18 cellular contexts compared by ENCODE assay signal in the genomic region with DNA sequence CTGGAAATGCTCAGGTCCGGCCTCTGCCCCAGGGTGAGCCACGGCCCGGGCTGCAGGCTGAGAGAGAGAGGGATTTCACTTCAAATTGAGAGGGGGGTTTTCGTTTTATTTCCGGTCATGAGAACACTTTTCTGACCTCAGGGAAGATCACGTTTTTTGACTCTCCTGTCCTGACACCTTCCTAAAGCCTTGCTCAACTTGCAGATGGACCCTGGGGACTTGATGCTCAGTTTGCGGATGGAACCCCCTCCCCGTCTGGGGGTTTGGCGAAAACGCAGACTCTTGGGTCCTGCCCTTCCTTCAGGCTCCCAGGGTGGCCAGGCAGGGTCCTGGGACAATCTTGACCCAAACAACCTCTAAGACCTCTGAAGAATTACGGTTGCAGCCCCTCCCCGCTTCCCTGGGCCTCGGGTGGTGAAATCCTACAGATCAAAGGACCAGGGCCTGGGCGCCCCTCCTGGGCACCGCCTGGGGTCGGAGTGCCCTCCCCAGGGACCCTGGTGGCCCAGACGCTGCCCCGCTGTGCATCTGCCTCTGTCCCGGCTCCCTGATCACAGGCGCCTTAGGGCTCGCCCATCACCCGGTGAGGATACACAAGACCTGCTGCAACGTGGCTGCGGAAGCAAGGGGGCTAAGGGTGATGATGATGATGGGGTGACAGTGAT.
"Had no signal": no experiment of that assay in that cellular context is flagged by ENCODE, and none has a peak within 500 bp of the region (broad histone marks: within the 10 kb centered on the region; RNA-seq: fewer than 3 reads in every experiment).

No MANE protein-coding gene starts in this region.

- H3K36me3 ChIP-seq: cardiac muscle cell, heart left ventricle, left ventricle myocardium inferior, pancreas, tibial artery, vagina had no signal

- H3K27me3 Mint-ChIP-seq: activated CD4-positive, alpha-beta memory T cell treated with anti-CD3 and anti-CD28 coated beads for 36 hours; activated naive CD8-positive, alpha-beta T cell treated with anti-CD3 and anti-CD28 coated beads for 36 hours had no signal

- H3K4me1 Mint-ChIP-seq: activated naive CD8-positive, alpha-beta T cell treated with anti-CD3 and anti-CD28 coated beads for 36 hours; WTC11 had no signal

- H3K4me3 ChIP-seq: cardiac muscle cell, mucosa of descending colon, pancreas, tibial artery, vagina had no signal

- H3K4me3 Mint-ChIP-seq: activated CD4-positive, alpha-beta memory T cell treated with anti-CD3 and anti-CD28 coated beads for 36 hours; activated naive CD8-positive, alpha-beta T cell treated with anti-CD3 and anti-CD28 coated beads for 36 hours; naive B cell; WTC11 had no signal

- H3K4me1 ChIP-seq: tibial artery, vagina had no signal

- H3K27ac ChIP-seq: cardiac muscle cell, heart left ventricle, left ventricle myocardium inferior, pancreas, tibial artery, vagina had no signal

- DNase-seq: activated CD4-positive, alpha-beta memory T cell treated with anti-CD3 and anti-CD28 coated beads for 36 hours; activated CD4-positive, alpha-beta T cell treated with anti-CD3 and anti-CD28 coated beads for 4 hours; activated naive CD8-positive, alpha-beta T cell treated with anti-CD3 and anti-CD28 coated beads for 36 hours; amniotic stem cell; left ventricle myocardium inferior; mammary epithelial cell; mucosa of descending colon; naive B cell; stimulated activated CD4-positive, alpha-beta T cell treated with anti-CD3 and anti-CD28 coated beads, Interleukin-1b, Interleukin-23, amount 100 ng/mL, for 48 hours; stimulated activated CD8-positive, alpha-beta memory T cell treated with anti-CD3 and anti-CD28 coated beads, Interleukin-4, amount 100 ng/mL, for 48 hours; stimulated activated naive CD4-positive, alpha-beta T cell had no signal

- H3K9me3 Mint-ChIP-seq: activated CD4-positive, alpha-beta memory T cell treated with anti-CD3 and anti-CD28 coated beads for 36 hours had no signal

- ATAC-seq: mucosa of descending colon, pancreas, WTC11 had no signal

- H3K9me3 ChIP-seq: heart left ventricle, left ventricle myocardium inferior, mucosa of descending colon, pancreas, tibial artery, vagina had no signal

- H3K36me3 Mint-ChIP-seq: activated CD4-positive, alpha-beta memory T cell treated with anti-CD3 and anti-CD28 coated beads for 36 hours had no signal

- H3K27ac Mint-ChIP-seq: activated CD4-positive, alpha-beta memory T cell treated with anti-CD3 and anti-CD28 coated beads for 36 hours; activated naive CD8-positive, alpha-beta T cell treated with anti-CD3 and anti-CD28 coated beads for 36 hours; naive B cell; WTC11 had no signal

- H3K27me3 ChIP-seq: cardiac muscle cell, dorsolateral prefrontal cortex, heart left ventricle, pancreas, vagina had no signal
